In genomic region chr3:169308654-169309325, GRCh38 we compare ENCODE assay signal across 27 cellular contexts.
A peak's percentile ranks its signal among the peaks of the same experiment; 100 is the strongest.
DNase-seq lines count a peak whose midpoint lies in the region; ATAC-seq and TF ChIP-seq lines count a peak whose summit lies in the region.
"Had no signal": no experiment of that assay in that cellular context is flagged by ENCODE, and none has a peak within 500 bp of the region (broad histone marks: within the 10 kb centered on the region; RNA-seq: fewer than 3 reads in every experiment).

No MANE protein-coding gene starts in this region.

- POLR2A ChIA-PET in HEK293 (lab: Yijun Ruan, JAX) = no interaction called here
- POLR2A ChIA-PET in T-cell (lab: Charles Lee) = no interaction called here

- H3K27ac ChIP-seq in HEK293 (ENCODE audit: extremely low read depth, low read depth, low read length) (no peak overlapping the region), colonic mucosa (no peak overlapping the region)
- H3K27ac ChIP-seq: A549, SJSA1 had no signal

- no peak overlapping the region for H3K9ac ChIP-seq in colonic mucosa (ENCODE audit: low read depth in 2 of 2, low read length in 2 of 2)

- H3K9me3 ChIP-seq in HEK293 (ENCODE audit: control insufficient read depth, insufficient read depth, low read depth, low read length) (no peaks in the 10 kb centered on the region), colonic mucosa (no peaks in the 10 kb centered on the region)
- H3K9me3 ChIP-seq: A549, BE2C, MG63, SJSA1 had no signal

- H3K4me3 ChIP-seq in HEK293 (ENCODE audit: low read depth, low read length) (no peak overlapping the region), astrocyte of the cerebellum (ENCODE audit: low read depth, low read length) (no peak overlapping the region), colonic mucosa (no peak overlapping the region)
- H3K4me3 ChIP-seq: A549, K562, MG63, SJSA1 had no signal

- H3K4me1 ChIP-seq in HEK293 (ENCODE audit: control insufficient read depth, insufficient read depth, low read length) = peaks cover 4% of the 10 kb centered on the region; the same call in 1 of the 2 replicates
- H3K4me1 ChIP-seq in colonic mucosa = no peaks in the 10 kb centered on the region
- H3K4me1 ChIP-seq: A549, SJSA1 had no signal

- CTCF ChIA-PET in HEK293 (lab: Yijun Ruan, JAX) (no interaction called here), T-cell (lab: Charles Lee) (no interaction called here)

- intact Hi-C loops in colonic mucosa (cut with DNase I) = no loop called here

- no peak for TF ChIP-seq CTCF in HEK293 (tag by site-specific recombination; IDR thresholded peaks at IDR 0.05)
- TF ChIP-seq CTCF in astrocyte of the cerebellum (IDR thresholded peaks at IDR 0.05; ENCODE audit: low read depth, low read length, missing control alignments) = no peak
- TF ChIP-seq CTCF in colonic mucosa (IDR thresholded peaks at IDR 0.05) = no peak

- in situ Hi-C loops in astrocyte of the cerebellum (cut with HindIII; ENCODE audit: low sequenced_read_pairs) = no loop called here

- H3K36me3 ChIP-seq in HEK293 (ENCODE audit: control insufficient read depth in 2 of 2, insufficient read depth in 1 of 2, low read length in 2 of 2) = no peaks in the 10 kb centered on the region
- H3K36me3 ChIP-seq in colonic mucosa = no peaks in the 10 kb centered on the region
- H3K36me3 ChIP-seq: BE2C, MG63, SJSA1 had no signal

- no peaks in the 10 kb centered on the region for H3K36me3 Mint-ChIP-seq in T-cell
- H3K36me3 Mint-ChIP-seq: CD14-positive monocyte; CD8-positive, alpha-beta memory T cell had no signal

- H3K27me3 Mint-ChIP-seq in T-cell = peaks cover 0 to 3% of the 10 kb centered on the region in 2 donors
- H3K27me3 Mint-ChIP-seq: CD8-positive, alpha-beta memory T cell had no signal

- no peaks in the 10 kb centered on the region for H3K27me3 ChIP-seq in colonic mucosa
- H3K27me3 ChIP-seq: BE2C, MG63, SJSA1 had no signal

- H3K4me3 Mint-ChIP-seq in T-cell = no peak overlapping the region
- H3K4me3 Mint-ChIP-seq: CD14-positive monocyte; CD8-positive, alpha-beta memory T cell had no signal

- no peak for ATAC-seq in GM19035 (IDR thresholded peaks at IDR 0.05; ENCODE audit: unreplicated experiment)
- no peak for ATAC-seq in T-cell (replicated peaks in 1 of 4)
- ATAC-seq: A549, HepG2, K562 had no signal

- DNase-seq in astrocyte of the cerebellum (ENCODE audit: low read depth) (peak; percentile 18), dermis microvascular lymphatic vessel endothelial cell (ENCODE audit: low read depth in 2 of 2) (peak; percentile 4 to 92), lung microvascular endothelial cell (ENCODE audit: low read depth in 2 of 2) (peak; percentile 39 to 88), T-cell (no peak), colonic mucosa (no peak)
- DNase-seq: BE2C; CD8-positive, alpha-beta memory T cell; DMS 273 treated with DMSO at 0.1 percent for 48 hours; DMS79 treated with DMSO at 0.1 percent for 48 hours; GF-D8; Kasumi-1; MG63; NCI-H1105 treated with DMSO at 0.1 percent for 48 hours; NCI-H146; NCI-H1930; NCI-H2107; NCI-H446; NCI-H526 treated with DMSO at 0.1 percent for 48 hours; Right ventricle myocardium superior; RPMI8226 had no signal

- no peak overlapping the region for H3K27ac Mint-ChIP-seq in T-cell
- H3K27ac Mint-ChIP-seq: CD14-positive monocyte; CD8-positive, alpha-beta memory T cell had no signal

- H3K9me3 Mint-ChIP-seq in T-cell = no peaks in the 10 kb centered on the region

- no peaks in the 10 kb centered on the region for H3K4me1 Mint-ChIP-seq in T-cell
- H3K4me1 Mint-ChIP-seq: CD8-positive, alpha-beta memory T cell had no signal

TF ChIP-seq in HEK293, 187 proteins besides CTCF, POLR2A, EP300 and RAD21 (continues in another document):
- TF ChIP-seq PRDM6 (tag by site-specific recombination; IDR thresholded peaks at IDR 0.05) (peak; percentile 32; the same call in 1 of the 2 replicates), ZNF23 (tag by site-specific recombination; IDR thresholded peaks at IDR 0.05; ENCODE audit: borderline replicate concordance) (no peak), ZNF692 (tag by site-specific recombination; IDR thresholded peaks at IDR 0.05) (no peak), ZNF571 (tag by site-specific recombination; IDR thresholded peaks at IDR 0.05) (no peak), IKZF3 (tag by site-specific recombination; IDR thresholded peaks at IDR 0.05) (0 out of 2 replicates have a peak, but pooled peaks have one; percentile 17), ZNF548 (tag by site-specific recombination; IDR thresholded peaks at IDR 0.05) (no peak), ZNF24 (tag by site-specific recombination; IDR thresholded peaks at IDR 0.05) (no peak), ZNF707 (tag by site-specific recombination; IDR thresholded peaks at IDR 0.05) (no peak), YY1 (tag by site-specific recombination; IDR thresholded peaks at IDR 0.05) (no peak), ZXDB (tag by site-specific recombination; IDR thresholded peaks at IDR 0.05) (no peak), KLF7 (tag by site-specific recombination; IDR thresholded peaks at IDR 0.05; ENCODE audit: borderline replicate concordance) (no peak), ZNF624 (tag by site-specific recombination; IDR thresholded peaks at IDR 0.05) (no peak), ZNF600 (tag by site-specific recombination; IDR thresholded peaks at IDR 0.05) (no peak)
- TF ChIP-seq, protein P1, sequence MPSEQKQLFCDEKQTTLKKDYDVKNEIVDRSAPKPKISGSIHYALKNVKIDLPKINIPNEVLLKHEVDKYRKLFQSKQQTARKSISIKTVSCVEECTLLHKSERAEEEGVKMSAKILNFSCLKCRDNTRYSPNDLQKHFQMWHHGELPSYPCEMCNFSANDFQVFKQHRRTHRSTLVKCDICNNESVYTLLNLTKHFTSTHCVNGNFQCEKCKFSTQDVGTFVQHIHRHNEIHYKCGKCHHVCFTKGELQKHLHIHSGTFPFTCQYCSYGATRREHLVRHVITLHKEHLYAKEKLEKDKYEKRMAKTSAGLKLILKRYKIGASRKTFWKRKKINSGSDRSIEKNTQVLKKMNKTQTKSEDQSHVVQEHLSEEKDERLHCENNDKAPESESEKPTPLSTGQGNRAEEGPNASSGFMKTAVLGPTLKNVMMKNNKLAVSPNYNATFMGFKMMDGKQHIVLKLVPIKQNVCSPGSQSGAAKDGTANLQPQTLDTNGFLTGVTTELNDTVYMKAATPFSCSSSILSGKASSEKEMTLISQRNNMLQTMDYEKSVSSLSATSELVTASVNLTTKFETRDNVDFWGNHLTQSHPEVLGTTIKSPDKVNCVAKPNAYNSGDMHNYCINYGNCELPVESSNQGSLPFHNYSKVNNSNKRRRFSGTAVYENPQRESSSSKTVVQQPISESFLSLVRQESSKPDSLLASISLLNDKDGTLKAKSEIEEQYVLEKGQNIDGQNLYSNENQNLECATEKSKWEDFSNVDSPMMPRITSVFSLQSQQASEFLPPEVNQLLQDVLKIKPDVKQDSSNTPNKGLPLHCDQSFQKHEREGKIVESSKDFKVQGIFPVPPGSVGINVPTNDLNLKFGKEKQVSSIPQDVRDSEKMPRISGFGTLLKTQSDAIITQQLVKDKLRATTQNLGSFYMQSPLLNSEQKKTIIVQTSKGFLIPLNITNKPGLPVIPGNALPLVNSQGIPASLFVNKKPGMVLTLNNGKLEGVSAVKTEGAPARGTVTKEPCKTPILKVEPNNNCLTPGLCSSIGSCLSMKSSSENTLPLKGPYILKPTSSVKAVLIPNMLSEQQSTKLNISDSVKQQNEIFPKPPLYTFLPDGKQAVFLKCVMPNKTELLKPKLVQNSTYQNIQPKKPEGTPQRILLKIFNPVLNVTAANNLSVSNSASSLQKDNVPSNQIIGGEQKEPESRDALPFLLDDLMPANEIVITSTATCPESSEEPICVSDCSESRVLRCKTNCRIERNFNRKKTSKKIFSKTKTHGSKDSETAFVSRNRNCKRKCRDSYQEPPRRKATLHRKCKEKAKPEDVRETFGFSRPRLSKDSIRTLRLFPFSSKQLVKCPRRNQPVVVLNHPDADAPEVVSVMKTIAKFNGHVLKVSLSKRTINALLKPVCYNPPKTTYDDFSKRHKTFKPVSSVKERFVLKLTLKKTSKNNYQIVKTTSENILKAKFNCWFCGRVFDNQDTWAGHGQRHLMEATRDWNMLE (tag by site-specific recombination; conservative IDR thresholded peaks at IDR 0.05; ENCODE audit: low read depth) = no peak

Comparison
In these comparisons a context has a peak if more than half of its experiments do, and no peak if none do; other contexts are left out.
1. DNase-seq: peak in astrocyte of the cerebellum (single experiment), dermis microvascular lymphatic vessel endothelial cell (2 of 2) and lung microvascular endothelial cell (2 of 2); none in T-cell (0 of 34) and colonic mucosa (single experiment).